ENCODE assay signal across 25 cellular contexts in genomic region chr11:105612766-105613165, GRCh38. TPM values are rescaled to one million over a fixed set of nuclear protein-coding genes. Genes with fewer than 3 reads are reported as not detected.
DNase-seq lines count a peak whose midpoint lies in the region; ATAC-seq and TF ChIP-seq lines count a peak whose summit lies in the region.
"Had no signal": no experiment of that assay in that cellular context is flagged by ENCODE, and none has a peak within 500 bp of the region (broad histone marks: within the 10 kb centered on the region; RNA-seq: fewer than 3 reads in every experiment).

No MANE protein-coding gene starts in this region.

- H3K4me3 ChIP-seq in HUES64 (ENCODE audit: low read length): peak overlapping the region; percentile 72; the same call in 1 of the 2 replicates
- no peak overlapping the region for H3K4me3 ChIP-seq in A673 (ENCODE audit: low read depth, low read length, poor library complexity, severe bottlenecking)
- H3K4me3 ChIP-seq in body of pancreas: no peak overlapping the region
- H3K4me3 ChIP-seq in left lung: no peak overlapping the region
- H3K4me3 ChIP-seq: esophagus squamous epithelium, right atrium auricular region, vagina had no signal

- H3K4me1 ChIP-seq in HUES64 (ENCODE audit: insufficient read depth, low read length) (peaks cover 24% of the 10 kb centered on the region), A673 (ENCODE audit: insufficient read depth, low read length, poor library complexity, severe bottlenecking) (peaks cover 6% of the 10 kb centered on the region), body of pancreas (peaks cover 21% of the 10 kb centered on the region), left lung (peaks cover 9 to 15% of the 10 kb centered on the region in 2 donors)

- 71% methylated on average over 4 of the region's 4 CpGs for WGBS in HUES64
- WGBS in body of pancreas, 2 donors: 69 to 82% methylated on average over 4 of the region's 4 CpGs

- H3K9me3 ChIP-seq in HUES64 (ENCODE audit: insufficient read depth, low read depth, low read length) (no peaks in the 10 kb centered on the region), A673 (ENCODE audit: low read depth, low read length, poor library complexity, severe bottlenecking) (no peaks in the 10 kb centered on the region), body of pancreas (no peaks in the 10 kb centered on the region), left lung (no peaks in the 10 kb centered on the region)
- H3K9me3 ChIP-seq: esophagus squamous epithelium, right atrium auricular region, vagina had no signal

- H3K27me3 ChIP-seq in HUES64 (ENCODE audit: insufficient read depth, low read length): peaks cover 47% of the 10 kb centered on the region
- peaks cover 69% of the 10 kb centered on the region for H3K27me3 ChIP-seq in A673 (replicated peaks; ENCODE audit: insufficient read depth, low read depth, low read length, poor library complexity)
- H3K27me3 ChIP-seq in body of pancreas: peaks cover 0 to 32% of the 10 kb centered on the region in 2 donors
- peaks cover 44 to 55% of the 10 kb centered on the region in 2 donors for H3K27me3 ChIP-seq in left lung
- H3K27me3 ChIP-seq: vagina had no signal

- no peak for TF ChIP-seq CTCF in A673 (conservative IDR thresholded peaks at IDR 0.05; ENCODE audit: low read depth, low read length)
- no peak for TF ChIP-seq CTCF in body of pancreas (IDR thresholded peaks at IDR 0.05)
- no peak for TF ChIP-seq CTCF in left lung (IDR thresholded peaks at IDR 0.05)

- H3K27ac ChIP-seq in HUES64 (ENCODE audit: low read depth, low read length) (no peak overlapping the region), A673 (ENCODE audit: low read depth, low read length, poor library complexity, severe bottlenecking) (no peak overlapping the region), body of pancreas (no peak overlapping the region), left lung (no peak overlapping the region)
- H3K27ac ChIP-seq: esophagus squamous epithelium, right atrium auricular region, RWPE1, vagina had no signal

- peak; percentile 24 for DNase-seq in Ammon's horn (ENCODE audit: low spot score)
- DNase-seq in cerebellar cortex (ENCODE audit: low spot score): peak; percentile 71
- peak; percentile 42 for DNase-seq in midbrain (lab: John Stamatoyannopoulos, UW)
- no peak for DNase-seq in A673 (ENCODE audit: low spot score)
- no peak for DNase-seq in body of pancreas
- no peak for DNase-seq in HuH-7.5 (ENCODE audit: low spot score)
- DNase-seq in left lung: no peak
- DNase-seq: activated naive CD4-positive, alpha-beta T cell; activated T-cell treated with anti-CD3 and anti-CD28 coated beads, Interleukin-2, amount 50 U/mL, for 24 hours; effector CD8-positive, alpha-beta T cell; esophagus squamous epithelium; GDM1; NCI-H1436; NCI-H226; NK-92 treated with Interleukin-12 subunit alpha and Interleukin-12 subunit beta, amount 100 ng/mL, for 24 hours; stimulated activated CD4-positive, alpha-beta T cell treated with anti-CD3 and anti-CD28 coated beads, Interleukin-12 subunit alpha, Interleukin-12 subunit beta, amount 100 ng/mL, for 4 hours; stimulated activated CD8-positive, alpha-beta memory T cell treated with anti-CD3 and anti-CD28 coated beads, Interleukin-4, amount 100 ng/mL, for 48 hours; T1000 had no signal

- CTCF ChIA-PET in A673 (lab: Charles Lee): no interaction called here

- ATAC-seq in body of pancreas: no peak
- ATAC-seq in left lung: no peak
- ATAC-seq: left lobe of liver had no signal

- no peak overlapping the region for H3K9ac ChIP-seq in HUES64 (ENCODE audit: low read depth, low read length)

- no peak for TF ChIP-seq POLR2A in body of pancreas (IDR thresholded peaks at IDR 0.05)

- no peaks in the 10 kb centered on the region for H3K36me3 ChIP-seq in HUES64 (ENCODE audit: insufficient read depth, low read length)
- no peaks in the 10 kb centered on the region for H3K36me3 ChIP-seq in A673 (ENCODE audit: insufficient read depth, low read length, poor library complexity, severe bottlenecking)
- no peaks in the 10 kb centered on the region for H3K36me3 ChIP-seq in body of pancreas (replicated peaks in 1 of 2; ENCODE audit: insufficient read depth in 1 of 2, low read depth in 2 of 2)
- no peaks in the 10 kb centered on the region for H3K36me3 ChIP-seq in left lung
- H3K36me3 ChIP-seq: esophagus squamous epithelium, right atrium auricular region, vagina had no signal

- BruUV-seq in A673 (replicated peaks; lab: Mats Ljungman, UMichigan): no TSS peak

- intact Hi-C loops in A673 (cut with micrococcal nuclease; ENCODE audit: unreplicated experiment) (no loop called here), body of pancreas (cut with DNase I) (no loop called here), left lung (cut with DNase I) (no loop called here)

- POLR2A ChIA-PET in A673 (lab: Charles Lee; ENCODE audit: low non-redundant PET): no interaction called here

RNA-seq across cellular contexts. Expression of gene GRIA4, which starts 2.9 kb away (rescaled TPM):
- polyA plus RNA-seq in HUES64 (2013, experiment 1 of 2): 3.2 TPM
- polyA plus RNA-seq in HUES64 (2013, experiment 2 of 2): 4.9 TPM
- not detected in 2 replicates for total RNA-seq in A673 (2021)
- under 1 TPM in 1 of 2 donors, not detected in 1; 0.26 TPM for total RNA-seq in body of pancreas
- total RNA-seq in left lung: not detected
- total RNA-seq: esophagus squamous epithelium, left lobe of liver, mononuclear cell, right atrium auricular region, vagina had no signal
- polyA plus RNA-seq: CD14-positive monocyte had no signal

Comparison
In these comparisons a context has a peak if more than half of its experiments do, and no peak if none do; other contexts are left out.
1. DNase-seq: peak in Ammon's horn (single experiment), cerebellar cortex (single experiment) and midbrain (single experiment); none in A673 (single experiment), body of pancreas (0 of 4), HuH-7.5 (single experiment) and left lung (0 of 2).